10 cellular contexts compared by ENCODE assay signal in genomic region chr14:24277606-24278321, GRCh38. TPM values are rescaled to one million over a fixed set of nuclear protein-coding genes. Genes with fewer than 3 reads are reported as not detected.
DNase-seq lines count a peak whose midpoint lies in the region; ATAC-seq and TF ChIP-seq lines count a peak whose summit lies in the region.
"Had no signal": no experiment of that assay in that cellular context is flagged by ENCODE, and none has a peak within 500 bp of the region (broad histone marks: within the 10 kb centered on the region; RNA-seq: fewer than 3 reads in every experiment).

No MANE protein-coding gene starts in this region.

- no peaks in the 10 kb centered on the region for H3K4me1 ChIP-seq in colonic mucosa

- no peaks in the 10 kb centered on the region for H3K27me3 ChIP-seq in colonic mucosa

- TF ChIP-seq CTCF in colonic mucosa (IDR thresholded peaks at IDR 0.05) (no peak), omental fat pad (IDR thresholded peaks at IDR 0.05) (no peak)

- no peaks in the 10 kb centered on the region for H3K9me3 ChIP-seq in colonic mucosa

- no peak overlapping the region for H3K9ac ChIP-seq in colonic mucosa (ENCODE audit: low read depth in 2 of 2, low read length in 2 of 2)

- H3K4me3 ChIP-seq in colonic mucosa: no peak overlapping the region

- ATAC-seq in omental fat pad (ENCODE audit: low FRiP score) (no peak), GM19035 (IDR thresholded peaks at IDR 0.05; ENCODE audit: unreplicated experiment) (no peak), GM19351 (IDR thresholded peaks at IDR 0.05; ENCODE audit: unreplicated experiment) (no peak)

- intact Hi-C loops in colonic mucosa (cut with DNase I): no loop called here

- H3K36me3 ChIP-seq in colonic mucosa: no peaks in the 10 kb centered on the region
- H3K36me3 ChIP-seq: WERI-Rb-1 had no signal

- H3K27ac ChIP-seq in colonic mucosa: peak overlapping the region; percentile 52
- H3K27ac ChIP-seq: WERI-Rb-1 had no signal

- peak; percentile 97 for DNase-seq in GF-D8 (lab: John Stamatoyannopoulos, UW)
- peak; percentile 82 to 86 for DNase-seq in NOMO-1 (lab: John Stamatoyannopoulos, UW; ENCODE audit: unreplicated experiment in 2 of 2)
- DNase-seq in colonic mucosa: peak; percentile 29
- peak; percentile 54 for DNase-seq in stimulated activated CD4-positive, alpha-beta T cell treated with anti-CD3 and anti-CD28 coated beads, Interleukin-1b, Interleukin-23, amount 100 ng/mL, for 48 hours
- no peak for DNase-seq in omental fat pad (ENCODE audit: low spot score)
- DNase-seq: DMS79 treated with DMSO at 0.1 percent for 48 hours, NCI-H2107, WERI-Rb-1 had no signal

RNA-seq across cellular contexts. Expression of gene RABGGTA, which starts 6.4 kb away (rescaled TPM):
- 10 to 100 TPM; 37.3 to 38.3 TPM for total RNA-seq in colonic mucosa
- 10 to 100 TPM; 20.7 to 30.9 (median 25.0) TPM for total RNA-seq in omental fat pad

RNA-seq across cellular contexts. Expression of gene TGM1, which starts 14.8 kb away (rescaled TPM):
- total RNA-seq in colonic mucosa (1 to 10 TPM in 1 of 2 donors, under 1 TPM in 1; 0.40 to 3.9 TPM), omental fat pad (100 to 1,000 TPM in 2 of 4 donors, 10 to 100 TPM in 1, 1 to 10 TPM in 1; 2.0 to 114 (median 79.1) TPM)

RNA-seq across cellular contexts. Expression of gene DHRS1, which starts 21.8 kb away (rescaled TPM):
- total RNA-seq in colonic mucosa (10 to 100 TPM; 38.0 to 42.4 TPM), omental fat pad (10 to 100 TPM; 14.3 to 42.5 (median 23.7) TPM)

RNA-seq across cellular contexts. Expression of gene NOP9, which starts 21.9 kb away (rescaled TPM):
- total RNA-seq in colonic mucosa: 10 to 100 TPM; 23.8 to 49.8 TPM
- total RNA-seq in omental fat pad: 10 to 100 TPM; 13.9 to 22.2 (median 17.8) TPM

RNA-seq across cellular contexts. Expression of gene CIDEB, which starts 30.0 kb away (rescaled TPM):
- total RNA-seq in colonic mucosa (10 to 100 TPM in 1 of 2 donors, 1 to 10 TPM in 1; 7.7 to 12.9 TPM), omental fat pad (10 to 100 TPM in 3 of 4 donors, 1 to 10 TPM in 1; 9.1 to 23.8 (median 14.3) TPM)
